In the genomic region with DNA sequence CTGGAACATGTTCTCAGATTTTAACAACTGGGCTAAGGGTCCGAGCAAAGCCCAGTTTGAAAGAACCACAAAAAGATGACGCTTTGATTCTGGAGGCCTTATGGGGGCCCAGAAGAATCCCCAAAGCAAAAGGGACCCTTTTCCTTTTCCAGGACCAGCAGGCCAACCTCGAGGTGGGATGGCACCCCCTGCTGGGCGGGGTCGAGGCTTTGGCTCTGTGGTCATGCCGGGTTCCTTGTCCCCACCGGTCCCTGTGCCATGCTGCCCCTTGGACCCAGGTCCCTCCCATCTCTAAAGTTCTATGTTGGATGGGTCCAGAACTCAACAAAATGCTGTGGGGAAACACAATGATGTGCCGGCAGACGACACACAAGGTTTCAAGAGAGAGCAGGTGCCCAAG, we compare ENCODE assay signal across 17 cellular contexts. TPM values are rescaled to one million over a fixed set of nuclear protein-coding genes. Genes with fewer than 3 reads are reported as not detected.
A peak's percentile ranks its signal among the peaks of the same experiment; 100 is the strongest.
DNase-seq lines count a peak whose midpoint lies in the region; ATAC-seq and TF ChIP-seq lines count a peak whose summit lies in the region.
"Had no signal": no experiment of that assay in that cellular context is flagged by ENCODE, and none has a peak within 500 bp of the region (broad histone marks: within the 10 kb centered on the region; RNA-seq: fewer than 3 reads in every experiment).

No MANE protein-coding gene starts in this region.

- no peak overlapping the region for H3K4me3 Mint-ChIP-seq in activated CD4-positive, alpha-beta memory T cell treated with anti-CD3 and anti-CD28 coated beads for 36 hours
- H3K4me3 Mint-ChIP-seq in activated CD4-positive, alpha-beta memory T cell treated with anti-CD3 and anti-CD28 coated beads, Interleukin-2, amount 10 ng/mL, durations not matched to agents 7 days and 5 days: no peak overlapping the region
- H3K4me3 Mint-ChIP-seq in osteocyte (ENCODE audit: unreplicated experiment) (no peak overlapping the region), GM23338 (no peak overlapping the region)
- H3K4me3 Mint-ChIP-seq: natural killer cell treated with Interleukin-12 subunit alpha and Interleukin-12 subunit beta and Interleukin-15 and Interleukin-18, amount 100 ng/mL, for 72 hours had no signal

- no peaks in the 10 kb centered on the region for H3K79me2 ChIP-seq in GM23338 (replicated peaks; ENCODE audit: insufficient read depth)

- H3K36me3 ChIP-seq in GM23338 (ENCODE audit: insufficient read depth): no peaks in the 10 kb centered on the region
- H3K36me3 ChIP-seq: uterus had no signal

- no peaks in the 10 kb centered on the region for H3K4me1 ChIP-seq in GM23338 (ENCODE audit: insufficient read depth)
- H3K4me1 ChIP-seq: uterus had no signal

- no peak overlapping the region for H3K27ac ChIP-seq in GM23338 (ENCODE audit: low read depth)
- H3K27ac ChIP-seq: coronary artery, GM23248, uterus had no signal

- intact Hi-C loops in activated CD4-positive, alpha-beta memory T cell treated with anti-CD3 and anti-CD28 coated beads for 36 hours (cut with micrococcal nuclease): no loop called here

- H3K9me3 Mint-ChIP-seq in activated CD4-positive, alpha-beta memory T cell treated with anti-CD3 and anti-CD28 coated beads for 36 hours: no peaks in the 10 kb centered on the region
- no peaks in the 10 kb centered on the region for H3K9me3 Mint-ChIP-seq in activated CD4-positive, alpha-beta memory T cell treated with anti-CD3 and anti-CD28 coated beads, Interleukin-2, amount 10 ng/mL, durations not matched to agents 7 days and 5 days
- H3K9me3 Mint-ChIP-seq in osteocyte (ENCODE audit: unreplicated experiment) (no peaks in the 10 kb centered on the region), GM23338 (no peaks in the 10 kb centered on the region)
- H3K9me3 Mint-ChIP-seq: natural killer cell treated with Interleukin-12 subunit alpha and Interleukin-12 subunit beta and Interleukin-15 and Interleukin-18, amount 100 ng/mL, for 72 hours had no signal

- no peak overlapping the region for H3K4me2 ChIP-seq in GM23338

- H4K20me1 ChIP-seq in GM23338 (replicated peaks; ENCODE audit: insufficient read depth): no peaks in the 10 kb centered on the region

- no peaks in the 10 kb centered on the region for H3K27me3 ChIP-seq in GM23338 (ENCODE audit: insufficient read depth)
- H3K27me3 ChIP-seq: uterus had no signal

- no peaks in the 10 kb centered on the region for H3F3A ChIP-seq in GM23338 (replicated peaks; ENCODE audit: low read depth)

- ATAC-seq in GM23338 (no peak), GM18858 (IDR thresholded peaks at IDR 0.05; ENCODE audit: unreplicated experiment) (no peak)
- ATAC-seq: natural killer cell treated with Interleukin-12 subunit alpha and Interleukin-12 subunit beta and Interleukin-15 and Interleukin-18, amount 100 ng/mL, for 72 hours had no signal

- no peak overlapping the region for H3K27ac Mint-ChIP-seq in activated CD4-positive, alpha-beta memory T cell treated with anti-CD3 and anti-CD28 coated beads for 36 hours
- no peak overlapping the region for H3K27ac Mint-ChIP-seq in activated CD4-positive, alpha-beta memory T cell treated with anti-CD3 and anti-CD28 coated beads, Interleukin-2, amount 10 ng/mL, durations not matched to agents 7 days and 5 days
- no peak overlapping the region for H3K27ac Mint-ChIP-seq in osteocyte (ENCODE audit: unreplicated experiment)
- no peak overlapping the region for H3K27ac Mint-ChIP-seq in GM23338
- H3K27ac Mint-ChIP-seq: natural killer cell treated with Interleukin-12 subunit alpha and Interleukin-12 subunit beta and Interleukin-15 and Interleukin-18, amount 100 ng/mL, for 72 hours had no signal

- DNase-seq in activated CD4-positive, alpha-beta memory T cell treated with anti-CD3 and anti-CD28 coated beads for 36 hours: peak; percentile 37
- DNase-seq in activated CD4-positive, alpha-beta memory T cell treated with anti-CD3 and anti-CD28 coated beads, Interleukin-2, amount 10 ng/mL, durations not matched to agents 7 days and 5 days: no peak
- no peak for DNase-seq in HFF-Myc (ENCODE audit: extremely low read depth, low read depth)
- DNase-seq in cardiac fibroblast (ENCODE audit: low read depth in 2 of 2): no peak
- no peak for DNase-seq in osteocyte (ENCODE audit: extremely low spot score, unreplicated experiment)
- DNase-seq in GM23338 (ENCODE audit: low spot score): no peak
- DNase-seq in NCI-H1048 (lab: John Stamatoyannopoulos, UW): no peak
- DNase-seq: activated naive CD4-positive, alpha-beta T cell treated with anti-CD3 and anti-CD28 coated beads, Interleukin-2, amount 50 U/mL, for 16 hours; GM23248; islet precursor cell; MV-4-11; NCI-H510A treated with DMSO at 0.1 percent for 48 hours; SHP77 treated with DMSO at 0.1 percent for 48 hours; uterus had no signal

- CTCF ChIA-PET in activated CD4-positive, alpha-beta memory T cell treated with anti-CD3 and anti-CD28 coated beads for 36 hours (lab: Charles Lee): no interaction called here
- CTCF ChIA-PET in activated CD4-positive, alpha-beta memory T cell treated with anti-CD3 and anti-CD28 coated beads, Interleukin-2, amount 10 ng/mL, durations not matched to agents 7 days and 5 days (lab: Charles Lee): no interaction called here

- H3K27me3 Mint-ChIP-seq in activated CD4-positive, alpha-beta memory T cell treated with anti-CD3 and anti-CD28 coated beads for 36 hours: no peaks in the 10 kb centered on the region
- H3K27me3 Mint-ChIP-seq in activated CD4-positive, alpha-beta memory T cell treated with anti-CD3 and anti-CD28 coated beads, Interleukin-2, amount 10 ng/mL, durations not matched to agents 7 days and 5 days: no peaks in the 10 kb centered on the region
- H3K27me3 Mint-ChIP-seq in osteocyte (ENCODE audit: unreplicated experiment) (no peaks in the 10 kb centered on the region), GM23338 (ENCODE audit: insufficient read depth, low read depth, poor library complexity) (peaks cover 6% of the 10 kb centered on the region)
- H3K27me3 Mint-ChIP-seq: natural killer cell treated with Interleukin-12 subunit alpha and Interleukin-12 subunit beta and Interleukin-15 and Interleukin-18, amount 100 ng/mL, for 72 hours had no signal

- POLR2A ChIA-PET in activated CD4-positive, alpha-beta memory T cell treated with anti-CD3 and anti-CD28 coated beads for 36 hours (lab: Charles Lee): no interaction called here
- POLR2A ChIA-PET in activated CD4-positive, alpha-beta memory T cell treated with anti-CD3 and anti-CD28 coated beads, Interleukin-2, amount 10 ng/mL, durations not matched to agents 7 days and 5 days (lab: Charles Lee): no interaction called here

- H3K4me1 Mint-ChIP-seq in activated CD4-positive, alpha-beta memory T cell treated with anti-CD3 and anti-CD28 coated beads for 36 hours (ENCODE audit: low read depth): peaks cover 30% of the 10 kb centered on the region
- peaks cover 16% of the 10 kb centered on the region for H3K4me1 Mint-ChIP-seq in activated CD4-positive, alpha-beta memory T cell treated with anti-CD3 and anti-CD28 coated beads, Interleukin-2, amount 10 ng/mL, durations not matched to agents 7 days and 5 days
- H3K4me1 Mint-ChIP-seq in osteocyte (ENCODE audit: unreplicated experiment): no peaks in the 10 kb centered on the region
- peaks cover 3% of the 10 kb centered on the region; the same call in 2 of the 3 replicates for H3K4me1 Mint-ChIP-seq in GM23338

- H3K4me3 ChIP-seq in HFF-Myc (replicated peaks; ENCODE audit: low read depth, low read length): no peak overlapping the region
- no peak overlapping the region for H3K4me3 ChIP-seq in cardiac fibroblast (replicated peaks in 1 of 2; ENCODE audit: low read depth in 2 of 2, low read length in 2 of 2)
- no peak overlapping the region for H3K4me3 ChIP-seq in GM23338
- H3K4me3 ChIP-seq: coronary artery, GM23248, uterus had no signal

- TF ChIP-seq CTCF in HFF-Myc (IDR thresholded peaks at IDR 0.05; ENCODE audit: low read depth, low read length, missing control alignments) (peak; percentile 47), cardiac fibroblast (IDR thresholded peaks at IDR 0.05; ENCODE audit: low read depth, low read length) (peak; percentile 24), osteocyte (IDR thresholded peaks at IDR 0.05) (peak; percentile 10), GM23338 (conservative IDR thresholded peaks at IDR 0.05; ENCODE audit: low read depth in 2 of 2) (peak in 1 of 2 experiments; percentile 36; a peak in 2 of 4 replicates)

- no peak overlapping the region for H2AFZ ChIP-seq in GM23338
- H2AFZ ChIP-seq: GM23248 had no signal

- H3K9me2 ChIP-seq in GM23338 (ENCODE audit: insufficient read depth): no peaks in the 10 kb centered on the region

- H3K36me3 Mint-ChIP-seq in activated CD4-positive, alpha-beta memory T cell treated with anti-CD3 and anti-CD28 coated beads for 36 hours: peaks cover 3% of the 10 kb centered on the region
- H3K36me3 Mint-ChIP-seq in activated CD4-positive, alpha-beta memory T cell treated with anti-CD3 and anti-CD28 coated beads, Interleukin-2, amount 10 ng/mL, durations not matched to agents 7 days and 5 days (ENCODE audit: low read depth): peaks cover 9% of the 10 kb centered on the region
- H3K36me3 Mint-ChIP-seq in osteocyte (ENCODE audit: unreplicated experiment): peaks cover 19% of the 10 kb centered on the region
- H3K36me3 Mint-ChIP-seq in GM23338 (ENCODE audit: low read depth): peaks cover 17% of the 10 kb centered on the region; the same call in 1 of the 3 replicates
- H3K36me3 Mint-ChIP-seq: natural killer cell treated with Interleukin-12 subunit alpha and Interleukin-12 subunit beta and Interleukin-15 and Interleukin-18, amount 100 ng/mL, for 72 hours had no signal

RNA-seq across cellular contexts. Expression of gene TMEM204, which starts 30.9 kb away (rescaled TPM):
- total RNA-seq in activated CD4-positive, alpha-beta memory T cell treated with anti-CD3 and anti-CD28 coated beads for 36 hours: 10 to 100 TPM; 14.8 to 15.5 TPM
- total RNA-seq in activated CD4-positive, alpha-beta memory T cell treated with anti-CD3 and anti-CD28 coated beads, Interleukin-2, amount 10 ng/mL, durations not matched to agents 7 days and 5 days: 10 to 100 TPM; 42.9 to 43.5 TPM
- total RNA-seq in osteocyte: 13.5 and 14.5 TPM in 2 replicates
- 0.14 TPM in 1 of 2 replicates, not detected in the other for total RNA-seq in GM23338 (2014; rRNA removed; shearing (Covaris generic))
- polyA plus RNA-seq in GM23338 (2016; fragmentation: Nextera tagmentation; extraction: Ambion mirVana): 0.21 and 0.23 TPM in 2 replicates

RNA-seq across cellular contexts. Expression of gene IFT140, which starts 47.5 kb away (rescaled TPM):
- total RNA-seq in activated CD4-positive, alpha-beta memory T cell treated with anti-CD3 and anti-CD28 coated beads for 36 hours: 1 to 10 TPM; 8.4 to 9.5 TPM
- 1 to 10 TPM; 7.7 to 9.1 TPM for total RNA-seq in activated CD4-positive, alpha-beta memory T cell treated with anti-CD3 and anti-CD28 coated beads, Interleukin-2, amount 10 ng/mL, durations not matched to agents 7 days and 5 days
- 36.4 and 38.2 TPM in 2 replicates for total RNA-seq in osteocyte
- 15.0 and 28.7 TPM in 2 replicates for total RNA-seq in GM23338 (2014; rRNA removed; shearing (Covaris generic))
- 3.8 and 4.8 TPM in 2 replicates for polyA plus RNA-seq in GM23338 (2016; fragmentation: Nextera tagmentation; extraction: Ambion mirVana)

RNA-seq across cellular contexts. Expression of gene CRAMP1, which starts 47.8 kb away (rescaled TPM):
- 10 to 100 TPM; 14.5 to 14.6 TPM for total RNA-seq in activated CD4-positive, alpha-beta memory T cell treated with anti-CD3 and anti-CD28 coated beads for 36 hours
- total RNA-seq in activated CD4-positive, alpha-beta memory T cell treated with anti-CD3 and anti-CD28 coated beads, Interleukin-2, amount 10 ng/mL, durations not matched to agents 7 days and 5 days: 10 to 100 TPM; 24.2 to 24.5 TPM
- total RNA-seq in osteocyte: 29.4 and 30.1 TPM in 2 replicates
- 16.7 and 17.9 TPM in 2 replicates for total RNA-seq in GM23338 (2014; rRNA removed; shearing (Covaris generic))
- polyA plus RNA-seq in GM23338 (2016; fragmentation: Nextera tagmentation; extraction: Ambion mirVana): 3.4 TPM in 2 replicates

Comparison
In these comparisons a context has a peak if more than half of its experiments do, and no peak if none do; other contexts are left out.
1. RNA of gene TMEM204, which starts 30.9 kb away (total RNA-seq): 42.9 to 43.5 TPM in activated CD4-positive, alpha-beta memory T cell treated with anti-CD3 and anti-CD28 coated beads, Interleukin-2, amount 10 ng/mL, durations not matched to agents 7 days and 5 days, 14.8 to 15.5 TPM in activated CD4-positive, alpha-beta memory T cell treated with anti-CD3 and anti-CD28 coated beads for 36 hours and 13.5 to 14.5 TPM in osteocyte; 0.14 TPM in GM23338; every median in the first group is over 10 times any median in the second.